19 cellular contexts compared by ENCODE assay signal in genomic region chr14:32477406-32477805, GRCh38.
"Had no signal": no experiment of that assay in that cellular context is flagged by ENCODE, and none has a peak within 500 bp of the region (broad histone marks: within the 10 kb centered on the region; RNA-seq: fewer than 3 reads in every experiment).

No MANE protein-coding gene starts in this region.

- H3K4me1 Mint-ChIP-seq: activated B cell treated with CpG ODN at 0.5 μM for 24 hours; activated CD4-positive, alpha-beta T cell treated with anti-CD3 and anti-CD28 coated beads for 36 hours; activated naive CD8-positive, alpha-beta T cell treated with anti-CD3 and anti-CD28 coated beads for 36 hours; memory B cell had no signal

- H3K27me3 Mint-ChIP-seq: activated B cell treated with CpG ODN at 0.5 μM for 24 hours; activated naive CD8-positive, alpha-beta T cell treated with anti-CD3 and anti-CD28 coated beads for 36 hours; memory B cell had no signal

- ATAC-seq: activated CD4-positive, alpha-beta T cell treated with anti-CD3 and anti-CD28 coated beads for 36 hours; stimulated activated naive CD8-positive, alpha-beta T cell treated with anti-CD3 and anti-CD28 coated beads, Interleukin-15, Interleukin-2, amounts not matched to agents 100 U/mL and 50 U/mL, for 24 hours had no signal

- H3K36me3 ChIP-seq: neutrophil, ovary, prostate gland, right atrium auricular region had no signal

- H3K4me3 ChIP-seq: ovary, prostate gland, right atrium auricular region, testis had no signal

- H3K4me3 Mint-ChIP-seq: activated B cell treated with CpG ODN at 0.5 μM for 24 hours; activated CD4-positive, alpha-beta T cell treated with anti-CD3 and anti-CD28 coated beads for 36 hours; activated naive CD8-positive, alpha-beta T cell treated with anti-CD3 and anti-CD28 coated beads for 36 hours; memory B cell; nephron; T-helper 1 cell treated with Interleukin-12 subunit alpha and Interleukin-12 subunit beta and Interleukin-4 antibody, amounts not matched to agents 30 μg/mL and 1 μg/mL, for 36 hours had no signal

- H3K27ac ChIP-seq: neutrophil, ovary, prostate gland, testis had no signal

- H3K27me3 ChIP-seq: neutrophil, ovary, right atrium auricular region, testis had no signal

- DNase-seq: activated B cell treated with CpG ODN at 0.5 μM for 24 hours; activated CD4-positive, alpha-beta T cell treated with anti-CD3 and anti-CD28 coated beads for 36 hours; activated CD4-positive, alpha-beta T cell treated with anti-CD3 and anti-CD28 coated beads, Interleukin-2, amount 50 U/mL, for 4 hours; activated naive CD4-positive, alpha-beta T cell treated with Interleukin-2 at 50 U/mL for 16 hours; activated naive CD8-positive, alpha-beta T cell treated with anti-CD3 and anti-CD28 coated beads for 36 hours; activated T-cell treated with anti-CD3 and anti-CD28 coated beads, Interleukin-2, amount 50 U/mL, for 48 hours; effector CD4-positive, alpha-beta T cell; hypothalamus; ovary; stimulated activated CD4-positive, alpha-beta T cell treated with anti-CD3 and anti-CD28 coated beads, Interleukin-12 subunit alpha, Interleukin-12 subunit beta, amount 100 ng/mL, for 4 hours; stimulated activated CD4-positive, alpha-beta T cell treated with anti-CD3 and anti-CD28 coated beads, Interleukin-4, amount 100 ng/mL, for 4 hours; stimulated activated naive CD8-positive, alpha-beta T cell treated with anti-CD3 and anti-CD28 coated beads, Interleukin-15, Interleukin-2, amounts not matched to agents 100 U/mL and 50 U/mL, for 24 hours; testis had no signal

- H3K9me3 Mint-ChIP-seq: activated B cell treated with CpG ODN at 0.5 μM for 24 hours; activated naive CD8-positive, alpha-beta T cell treated with anti-CD3 and anti-CD28 coated beads for 36 hours; memory B cell; nephron; T-helper 1 cell treated with Interleukin-12 subunit alpha and Interleukin-12 subunit beta and Interleukin-4 antibody, amounts not matched to agents 30 μg/mL and 1 μg/mL, for 36 hours had no signal

- H3K27ac Mint-ChIP-seq: activated B cell treated with CpG ODN at 0.5 μM for 24 hours; activated CD4-positive, alpha-beta T cell treated with anti-CD3 and anti-CD28 coated beads for 36 hours; activated naive CD8-positive, alpha-beta T cell treated with anti-CD3 and anti-CD28 coated beads for 36 hours; memory B cell; nephron; T-helper 1 cell treated with Interleukin-12 subunit alpha and Interleukin-12 subunit beta and Interleukin-4 antibody, amounts not matched to agents 30 μg/mL and 1 μg/mL, for 36 hours had no signal

- H3K9me3 ChIP-seq: neutrophil, ovary, prostate gland, right atrium auricular region, testis had no signal

- H3K36me3 Mint-ChIP-seq: activated naive CD8-positive, alpha-beta T cell treated with anti-CD3 and anti-CD28 coated beads for 36 hours; memory B cell had no signal
